In genomic region chr14:22668417-22668816, GRCh38 we compare ENCODE assay signal across 17 cellular contexts. TPM values are rescaled to one million over a fixed set of nuclear protein-coding genes. Genes with fewer than 3 reads are reported as not detected.
DNase-seq lines count a peak whose midpoint lies in the region; ATAC-seq, FAIRE-seq and TF ChIP-seq lines count a peak whose summit lies in the region.
"Had no signal": no experiment of that assay in that cellular context is flagged by ENCODE, and none has a peak within 500 bp of the region (broad histone marks: within the 10 kb centered on the region; RNA-seq: fewer than 3 reads in every experiment).

No MANE protein-coding gene starts in this region.

- peaks cover 52% of the 10 kb centered on the region for H3K4me1 Mint-ChIP-seq in chondrocyte (ENCODE audit: low read depth)
- H3K4me1 Mint-ChIP-seq: CD4-positive, alpha-beta memory T cell had no signal

- H3K27me3 Mint-ChIP-seq in chondrocyte (ENCODE audit: low read depth) = no peaks in the 10 kb centered on the region
- H3K27me3 Mint-ChIP-seq: CD4-positive, alpha-beta memory T cell; progenitor cell of endocrine pancreas had no signal

- H3K4me3 Mint-ChIP-seq in chondrocyte (ENCODE audit: unreplicated experiment) = no peak overlapping the region
- H3K4me3 Mint-ChIP-seq: activated naive CD8-positive, alpha-beta T cell treated with anti-CD3 and anti-CD28 coated beads, Interleukin-2, amount 10 ng/mL, durations not matched to agents 7 days and 5 days; CD4-positive, alpha-beta memory T cell; dendritic cell treated with granulocyte-macrophage colony-stimulating factor and Interleukin-4, amounts not matched to agents 40 ng/mL and 50 ng/mL, for 4 days; T-helper 2 cell treated with Interferon-gamma antibody and Interleukin-4, amounts not matched to agents 5 μg/mL and 100 μg/mL, for 36 hours had no signal

- no peaks in the 10 kb centered on the region for H3K27me3 ChIP-seq in small intestine (ENCODE audit: control insufficient read depth in 2 of 2, insufficient read depth in 2 of 2, low read length in 2 of 2)
- H3K27me3 ChIP-seq in left ventricle myocardium inferior (ENCODE audit: low read depth) = no peaks in the 10 kb centered on the region

- ATAC-seq in HG02852 (IDR thresholded peaks at IDR 0.05; ENCODE audit: unreplicated experiment) = peak; percentile 54

- peaks cover 0 to 2% of the 10 kb centered on the region in 2 donors for H3K4me1 ChIP-seq in small intestine (ENCODE audit: control insufficient read depth in 2 of 2, insufficient read depth in 1 of 2, low read depth in 1 of 2, low read length in 1 of 2)
- H3K4me1 ChIP-seq in left ventricle myocardium inferior = no peaks in the 10 kb centered on the region

- intact Hi-C loops in left ventricle myocardium inferior (cut with micrococcal nuclease) = no loop called here

- DNase-seq in GM13977 (ENCODE audit: low spot score) (peak; percentile 50), chondrocyte (ENCODE audit: low spot score) (no peak), small intestine (peak; percentile 77), left ventricle myocardium inferior (no peak), activated gamma-delta T cell treated with Interleukin-2 at 50 U/mL for 16 hours (no peak), NCI-H446 (lab: John Stamatoyannopoulos, UW) (no peak)
- DNase-seq: activated naive CD8-positive, alpha-beta T cell treated with anti-CD3 and anti-CD28 coated beads, Interleukin-2, amount 10 ng/mL, durations not matched to agents 7 days and 5 days; CD4-positive, alpha-beta memory T cell; kidney; NCI-H510A; stimulated activated CD4-positive, alpha-beta T cell treated with anti-CD3 and anti-CD28 coated beads, Interleukin-4, amount 100 ng/mL, for 24 hours had no signal

- FAIRE-seq in small intestine (lab: Jason Lieb, UNC) = peak; percentile 70
- FAIRE-seq: kidney had no signal

- H3K27ac ChIP-seq in small intestine (ENCODE audit: low read depth in 1 of 2, low read length in 1 of 2) = no peak overlapping the region
- no peak overlapping the region for H3K27ac ChIP-seq in left ventricle myocardium inferior (replicated peaks)

- H3K4me3 ChIP-seq in small intestine (ENCODE audit: low read depth in 1 of 2, low read length in 2 of 2) (no peak overlapping the region), left ventricle myocardium inferior (no peak overlapping the region)

- H3K9me3 ChIP-seq in small intestine (ENCODE audit: control insufficient read depth, low read depth) (no peaks in the 10 kb centered on the region), left ventricle myocardium inferior (replicated peaks) (peaks cover 13% of the 10 kb centered on the region)

- H3K36me3 Mint-ChIP-seq in chondrocyte (ENCODE audit: low read depth) = peaks cover 1% of the 10 kb centered on the region
- H3K36me3 Mint-ChIP-seq: activated naive CD8-positive, alpha-beta T cell treated with anti-CD3 and anti-CD28 coated beads, Interleukin-2, amount 10 ng/mL, durations not matched to agents 7 days and 5 days; CD4-positive, alpha-beta memory T cell had no signal

- peak overlapping the region; percentile 96 for H3K27ac Mint-ChIP-seq in chondrocyte (ENCODE audit: unreplicated experiment)
- H3K27ac Mint-ChIP-seq: activated naive CD8-positive, alpha-beta T cell treated with anti-CD3 and anti-CD28 coated beads, Interleukin-2, amount 10 ng/mL, durations not matched to agents 7 days and 5 days; CD4-positive, alpha-beta memory T cell; dendritic cell treated with granulocyte-macrophage colony-stimulating factor and Interleukin-4, amounts not matched to agents 40 ng/mL and 50 ng/mL, for 4 days; progenitor cell of endocrine pancreas; T-helper 2 cell treated with Interferon-gamma antibody and Interleukin-4, amounts not matched to agents 5 μg/mL and 100 μg/mL, for 36 hours had no signal

- in situ Hi-C loops in GM13977 (cut with MboI; ENCODE audit: low pct_unique_long_range_greater_than_20kb, low sequenced_read_pairs, unreplicated experiment) = loop anchor here (10.0 kb wide), 1 partner anchor 186 kb away; no protein-coding TSS in a partner anchor

- H3K9me3 Mint-ChIP-seq in chondrocyte (ENCODE audit: low read depth) = peaks cover 9% of the 10 kb centered on the region
- H3K9me3 Mint-ChIP-seq: dendritic cell treated with granulocyte-macrophage colony-stimulating factor and Interleukin-4, amounts not matched to agents 40 ng/mL and 50 ng/mL, for 4 days had no signal

- no peaks in the 10 kb centered on the region for H3K36me3 ChIP-seq in small intestine (ENCODE audit: control insufficient read depth in 2 of 2, insufficient read depth in 2 of 2, low read length in 2 of 2)
- H3K36me3 ChIP-seq in left ventricle myocardium inferior = no peaks in the 10 kb centered on the region

- TF ChIP-seq CTCF in GM13977 (IDR thresholded peaks at IDR 0.05; ENCODE audit: extremely low read depth, insufficient read depth, missing control alignments) (no peak), chondrocyte (IDR thresholded peaks at IDR 0.05) (no peak), left ventricle myocardium inferior (IDR thresholded peaks at IDR 0.05; ENCODE audit: borderline replicate concordance) (no peak)

RNA-seq across cellular contexts. Expression of gene OR6J1, which starts 24.3 kb away (rescaled TPM):
- total RNA-seq in chondrocyte = not detected in 3 replicates
- polyA plus RNA-seq in small intestine = not detected
- not detected for total RNA-seq in left ventricle myocardium inferior
- total RNA-seq: activated CD8-positive, alpha-beta memory T cell treated with anti-CD3 and anti-CD28 coated beads for 36 hours; activated naive CD8-positive, alpha-beta T cell treated with anti-CD3 and anti-CD28 coated beads, Interleukin-2, amount 10 ng/mL, durations not matched to agents 7 days and 5 days; CD4-positive, alpha-beta memory T cell; kidney; progenitor cell of endocrine pancreas; RPMI7951 had no signal
- polyA plus RNA-seq: CD4-positive, alpha-beta memory T cell had no signal

Comparison
In these comparisons a context has a peak if more than half of its experiments do, and no peak if none do; other contexts are left out.
1. DNase-seq: peak in GM13977 (single experiment) and small intestine (single experiment); none in chondrocyte (single experiment), left ventricle myocardium inferior (single experiment), activated gamma-delta T cell treated with Interleukin-2 at 50 U/mL for 16 hours (single experiment) and NCI-H446 (0 of 2).